Comparison of ENCODE assay signal across 14 cellular contexts in genomic region chr6:149212202-149212601, GRCh38.
DNase-seq lines count a peak whose midpoint lies in the region; ATAC-seq and TF ChIP-seq lines count a peak whose summit lies in the region.
"Had no signal": no experiment of that assay in that cellular context is flagged by ENCODE, and none has a peak within 500 bp of the region (broad histone marks: within the 10 kb centered on the region; RNA-seq: fewer than 3 reads in every experiment).

No MANE protein-coding gene starts in this region.

- H4K20me1 ChIP-seq in osteoblast (ENCODE audit: insufficient read depth, low read length) = no peaks in the 10 kb centered on the region

- POLR2A ChIA-PET in A673 (lab: Charles Lee; ENCODE audit: low non-redundant PET) = no interaction called here

- no peaks in the 10 kb centered on the region for H3K79me2 ChIP-seq in osteoblast (ENCODE audit: insufficient read depth, low read length)

- peaks cover 28% of the 10 kb centered on the region for H3K4me1 Mint-ChIP-seq in T-helper 1 cell treated with Interleukin-12 subunit alpha and Interleukin-12 subunit beta and Interleukin-4 antibody, amounts not matched to agents 30 μg/mL and 1 μg/mL, for 36 hours (ENCODE audit: low read depth)

- H3K27ac Mint-ChIP-seq in T-helper 1 cell treated with Interleukin-12 subunit alpha and Interleukin-12 subunit beta and Interleukin-4 antibody, amounts not matched to agents 30 μg/mL and 1 μg/mL, for 36 hours = no peak overlapping the region

- ATAC-seq in GM21717 (IDR thresholded peaks at IDR 0.05; ENCODE audit: unreplicated experiment) = no peak
- ATAC-seq: left lobe of liver had no signal

- H3K36me3 ChIP-seq in rectal smooth muscle tissue (ENCODE audit: control insufficient read depth, insufficient read depth, low read length) (no peaks in the 10 kb centered on the region), osteoblast (ENCODE audit: insufficient read depth, low read length) (no peaks in the 10 kb centered on the region), A673 (ENCODE audit: insufficient read depth, low read length, poor library complexity, severe bottlenecking) (no peaks in the 10 kb centered on the region)

- intact Hi-C loops in A673 (cut with micrococcal nuclease; ENCODE audit: unreplicated experiment) = no loop called here

- H3K4me3 ChIP-seq in GM08714 (ENCODE audit: low read length) (peak overlapping the region; percentile 32; the same call in 1 of the 2 replicates), choroid plexus epithelial cell (ENCODE audit: low read depth, low read length) (no peak overlapping the region), rectal smooth muscle tissue (ENCODE audit: low read length) (no peak overlapping the region), osteoblast (ENCODE audit: insufficient read depth, low read length) (no peak overlapping the region), A673 (ENCODE audit: low read depth, low read length, poor library complexity, severe bottlenecking) (no peak overlapping the region)

- H3K9ac ChIP-seq in rectal smooth muscle tissue (ENCODE audit: low read length) = no peak overlapping the region

- H3K4me1 ChIP-seq in rectal smooth muscle tissue (ENCODE audit: control insufficient read depth, insufficient read depth, low read length) (peaks cover 33% of the 10 kb centered on the region), osteoblast (ENCODE audit: insufficient read depth, low read length) (peaks cover 33% of the 10 kb centered on the region), A673 (ENCODE audit: insufficient read depth, low read length, poor library complexity, severe bottlenecking) (no peaks in the 10 kb centered on the region)

- H3K27ac ChIP-seq in rectal smooth muscle tissue (ENCODE audit: low read depth, low read length) (peak overlapping the region; percentile 81), osteoblast (ENCODE audit: low read depth, low read length) (no peak overlapping the region), A673 (ENCODE audit: low read depth, low read length, poor library complexity, severe bottlenecking) (no peak overlapping the region)
- H3K27ac ChIP-seq: C4-2B had no signal

- H3K9me3 Mint-ChIP-seq in T-helper 1 cell treated with Interleukin-12 subunit alpha and Interleukin-12 subunit beta and Interleukin-4 antibody, amounts not matched to agents 30 μg/mL and 1 μg/mL, for 36 hours = peaks cover 3% of the 10 kb centered on the region
- H3K9me3 Mint-ChIP-seq: central memory CD8-positive, alpha-beta T cell had no signal

- TF ChIP-seq CTCF in choroid plexus epithelial cell (conservative IDR thresholded peaks at IDR 0.05; ENCODE audit: low read depth, low read length) = no peak
- no peak for TF ChIP-seq CTCF in osteoblast (IDR thresholded peaks at IDR 0.05; ENCODE audit: extremely low read depth, low read depth, low read length)
- TF ChIP-seq CTCF in A673 (conservative IDR thresholded peaks at IDR 0.05; ENCODE audit: low read depth, low read length) = no peak

- H3K4me3 Mint-ChIP-seq in T-helper 1 cell treated with Interleukin-12 subunit alpha and Interleukin-12 subunit beta and Interleukin-4 antibody, amounts not matched to agents 30 μg/mL and 1 μg/mL, for 36 hours = peak overlapping the region; percentile 49
- H3K4me3 Mint-ChIP-seq: central memory CD8-positive, alpha-beta T cell had no signal

- H3K27me3 Mint-ChIP-seq in T-helper 1 cell treated with Interleukin-12 subunit alpha and Interleukin-12 subunit beta and Interleukin-4 antibody, amounts not matched to agents 30 μg/mL and 1 μg/mL, for 36 hours (ENCODE audit: low read depth) = no peaks in the 10 kb centered on the region
- H3K27me3 Mint-ChIP-seq: central memory CD8-positive, alpha-beta T cell had no signal

- no peak overlapping the region for H3K4me2 ChIP-seq in osteoblast (ENCODE audit: insufficient read depth, low read length)

- CTCF ChIA-PET in A673 (lab: Charles Lee) = no interaction called here

- H3K9me3 ChIP-seq in osteoblast (ENCODE audit: low read depth, low read length) = no peaks in the 10 kb centered on the region
- H3K9me3 ChIP-seq in A673 (ENCODE audit: low read depth, low read length, poor library complexity, severe bottlenecking) = no peaks in the 10 kb centered on the region

- H2AFZ ChIP-seq in osteoblast (ENCODE audit: low read length) = no peak overlapping the region

- BruUV-seq in A673 (replicated peaks; lab: Mats Ljungman, UMichigan) = no TSS peak

- H3K27me3 ChIP-seq in rectal smooth muscle tissue (ENCODE audit: control insufficient read depth, insufficient read depth, low read length) = no peaks in the 10 kb centered on the region
- H3K27me3 ChIP-seq in osteoblast (ENCODE audit: insufficient read depth, low read length) = no peaks in the 10 kb centered on the region
- no peaks in the 10 kb centered on the region for H3K27me3 ChIP-seq in A673 (replicated peaks; ENCODE audit: insufficient read depth, low read depth, low read length, poor library complexity)

- H3K36me3 Mint-ChIP-seq in T-helper 1 cell treated with Interleukin-12 subunit alpha and Interleukin-12 subunit beta and Interleukin-4 antibody, amounts not matched to agents 30 μg/mL and 1 μg/mL, for 36 hours (ENCODE audit: low read depth) = peaks cover 28% of the 10 kb centered on the region

- peak; percentile 11 for DNase-seq in choroid plexus epithelial cell (ENCODE audit: low read depth)
- DNase-seq in osteoblast (ENCODE audit: insufficient read length, low spot score, missing footprints) = no peak
- no peak for DNase-seq in A673 (ENCODE audit: low spot score)
- DNase-seq: DMS79, NCI-H1694 treated with DMSO at 0.1 percent for 48 hours, occipital lobe, trophoblast cell had no signal
